14 cellular contexts compared by ENCODE assay signal in the genomic region with DNA sequence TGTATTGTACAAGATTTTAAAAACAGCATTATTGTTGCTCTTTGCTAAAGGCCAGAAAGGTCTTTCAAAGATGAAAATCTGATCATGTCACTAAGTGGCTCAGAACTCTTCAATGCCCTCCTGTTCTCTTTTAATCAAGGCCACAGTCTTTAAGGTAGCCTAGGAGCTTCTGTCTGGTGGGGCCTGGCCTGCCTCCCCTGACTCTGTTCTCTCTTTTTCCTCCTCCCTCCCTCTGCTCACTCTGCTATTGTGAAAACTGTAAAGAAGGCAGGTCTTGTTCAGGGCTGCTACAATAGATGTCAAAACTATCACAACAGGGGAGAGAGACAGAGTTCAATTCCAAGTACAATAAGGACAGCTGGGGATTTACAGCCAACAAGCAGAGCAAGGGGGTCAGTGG.
A peak's percentile ranks its signal among the peaks of the same experiment; 100 is the strongest.
DNase-seq lines count a peak whose midpoint lies in the region; ATAC-seq and TF ChIP-seq lines count a peak whose summit lies in the region.
"Had no signal": no experiment of that assay in that cellular context is flagged by ENCODE, and none has a peak within 500 bp of the region (broad histone marks: within the 10 kb centered on the region; RNA-seq: fewer than 3 reads in every experiment).

No MANE protein-coding gene starts in this region.

- ATAC-seq in WTC11 (peak; percentile 47; the same call in 1 of the 2 replicates), lower lobe of right lung (no peak), HG02623 (IDR thresholded peaks at IDR 0.05; ENCODE audit: unreplicated experiment) (no peak)
- peak; percentile 18 for ATAC-seq in stimulated activated memory B cell treated with anti-CD40 and anti-IgM and Interleukin-4, amounts not matched to agents 10 μg/mL and 1 μg/mL and 100 μg/mL, for 72 hours
- ATAC-seq: CD8-positive, alpha-beta T cell had no signal

- DNase-seq in mammary epithelial cell (no peak), MCF 10A (ENCODE audit: unreplicated experiment) (no peak), WTC11 (ENCODE audit: low spot score) (no peak), endodermal cell (no peak), lower lobe of right lung (no peak)
- no peak for DNase-seq in effector CD4-positive, alpha-beta T cell
- DNase-seq: Caco-2; CD8-positive, alpha-beta T cell; GF-D8; HCEC 1CT; HFFc6 had no signal

- H3K9me3 ChIP-seq in mammary epithelial cell (replicated peaks; ENCODE audit: insufficient read depth, low read length) (no peaks in the 10 kb centered on the region), endodermal cell (ENCODE audit: control insufficient read depth, low read length) (no peaks in the 10 kb centered on the region), lower lobe of right lung (no peaks in the 10 kb centered on the region)
- H3K9me3 ChIP-seq: Caco-2 had no signal

- H3K36me3 ChIP-seq in mammary epithelial cell (ENCODE audit: insufficient read depth, low read length) (no peaks in the 10 kb centered on the region), endodermal cell (ENCODE audit: control insufficient read depth, insufficient read depth, low read length) (no peaks in the 10 kb centered on the region), lower lobe of right lung (no peaks in the 10 kb centered on the region)

- no peak for TF ChIP-seq CTCF in mammary epithelial cell (conservative IDR thresholded peaks at IDR 0.05 in 1 of 2, IDR thresholded peaks at IDR 0.05 in 1 of 2; ENCODE audit: extremely low read depth in 1 of 2, insufficient read depth in 1 of 2, low read depth in 1 of 2, low read length in 2 of 2)
- no peak for TF ChIP-seq CTCF in MCF 10A (IDR thresholded peaks at IDR 0.05; ENCODE audit: unreplicated experiment)
- TF ChIP-seq CTCF in WTC11 (IDR thresholded peaks at IDR 0.05): no peak
- TF ChIP-seq CTCF in endodermal cell (conservative IDR thresholded peaks at IDR 0.05): no peak
- TF ChIP-seq CTCF in lower lobe of right lung (IDR thresholded peaks at IDR 0.05): no peak

- H3K9me3 Mint-ChIP-seq in MCF 10A (ENCODE audit: unreplicated experiment) (peaks cover 6% of the 10 kb centered on the region), WTC11 (no peaks in the 10 kb centered on the region), endodermal cell (no peaks in the 10 kb centered on the region)
- H3K9me3 Mint-ChIP-seq in stimulated activated memory B cell treated with anti-CD40 and anti-IgM and Interleukin-4, amounts not matched to agents 10 μg/mL and 1 μg/mL and 100 μg/mL, for 72 hours: peaks cover 4% of the 10 kb centered on the region
- H3K9me3 Mint-ChIP-seq: CD8-positive, alpha-beta T cell; HFFc6 had no signal

- no peak overlapping the region for H3K4me2 ChIP-seq in mammary epithelial cell (ENCODE audit: insufficient read depth, low read depth, low read length)

- intact Hi-C loops in mammary epithelial cell (cut with micrococcal nuclease) (loop anchor here (5.0 kb wide), 1 partner anchor 135 kb away; no protein-coding TSS in a partner anchor), MCF 10A (cut with micrococcal nuclease) (no loop called here), lower lobe of right lung (cut with DNase I) (no loop called here)

- POLR2A ChIA-PET in MCF 10A (lab: Yijun Ruan, JAX): interaction anchor here (1.6 kb wide), 1 partner anchor 13 kb away, joined by 4 read pairs; no protein-coding TSS in a partner anchor
- POLR2A ChIA-PET in WTC11 (lab: Charles Lee): no interaction called here

- H3K4me3 ChIP-seq in mammary epithelial cell (replicated peaks in 1 of 3; ENCODE audit: insufficient read depth in 1 of 3, low read depth in 2 of 3, low read length in 3 of 3) (no peak overlapping the region), endodermal cell (ENCODE audit: low read length) (no peak overlapping the region), lower lobe of right lung (no peak overlapping the region)

- no peaks in the 10 kb centered on the region for H3K79me2 ChIP-seq in mammary epithelial cell (ENCODE audit: insufficient read depth, low read length)

- H3K27ac Mint-ChIP-seq in MCF 10A (ENCODE audit: low read depth, unreplicated experiment) (no peak overlapping the region), WTC11 (no peak overlapping the region), endodermal cell (no peak overlapping the region)
- H3K27ac Mint-ChIP-seq in stimulated activated memory B cell treated with anti-CD40 and anti-IgM and Interleukin-4, amounts not matched to agents 10 μg/mL and 1 μg/mL and 100 μg/mL, for 72 hours: no peak overlapping the region
- H3K27ac Mint-ChIP-seq: CD8-positive, alpha-beta T cell; HFFc6 had no signal

- dilution Hi-C loops in mammary epithelial cell (cut with HindIII; ENCODE audit: low sequenced_read_pairs): no loop called here

- H3K4me3 Mint-ChIP-seq in MCF 10A (ENCODE audit: unreplicated experiment) (no peak overlapping the region), WTC11 (no peak overlapping the region), endodermal cell (no peak overlapping the region)
- H3K4me3 Mint-ChIP-seq in stimulated activated memory B cell treated with anti-CD40 and anti-IgM and Interleukin-4, amounts not matched to agents 10 μg/mL and 1 μg/mL and 100 μg/mL, for 72 hours: no peak overlapping the region
- H3K4me3 Mint-ChIP-seq: CD14-positive monocyte; CD8-positive, alpha-beta T cell; HFFc6 had no signal

- BruUV-seq in mammary epithelial cell (replicated peaks; lab: Mats Ljungman, UMichigan) (no TSS peak), MCF 10A (replicated peaks; lab: Mats Ljungman, UMichigan) (no TSS peak)

- CTCF ChIA-PET in mammary epithelial cell (lab: Charles Lee; ENCODE audit: low non-redundant PET) (no interaction called here), MCF 10A (lab: Yijun Ruan, JAX) (no interaction called here), WTC11 (lab: Charles Lee) (interaction anchor here (1.3 kb wide), 1 partner anchor 102 kb away, joined by 4 read pairs; a partner anchor contains a TSS)

- no peaks in the 10 kb centered on the region for H4K20me1 ChIP-seq in mammary epithelial cell (ENCODE audit: insufficient read depth, low read length)

- H3K27ac ChIP-seq in mammary epithelial cell (ENCODE audit: insufficient read depth, low read depth, low read length): no peak overlapping the region
- peak overlapping the region; percentile 67 for H3K27ac ChIP-seq in endodermal cell (ENCODE audit: low read depth, low read length)
- H3K27ac ChIP-seq in lower lobe of right lung: no peak overlapping the region

- in situ Hi-C loops in mammary epithelial cell (cut with MboI; ENCODE audit: low sequenced_read_pairs in 2 of 2): no loop called here

- H3K4me1 Mint-ChIP-seq in MCF 10A (ENCODE audit: insufficient read depth, unreplicated experiment) (no peaks in the 10 kb centered on the region), WTC11 (peaks cover 19% of the 10 kb centered on the region), endodermal cell (peaks cover 19% of the 10 kb centered on the region)
- H3K4me1 Mint-ChIP-seq in stimulated activated memory B cell treated with anti-CD40 and anti-IgM and Interleukin-4, amounts not matched to agents 10 μg/mL and 1 μg/mL and 100 μg/mL, for 72 hours: no peaks in the 10 kb centered on the region
- H3K4me1 Mint-ChIP-seq: CD14-positive monocyte had no signal

- no peaks in the 10 kb centered on the region for H3K27me3 ChIP-seq in mammary epithelial cell (ENCODE audit: insufficient read depth, low read length)
- H3K27me3 ChIP-seq in endodermal cell (ENCODE audit: control insufficient read depth, insufficient read depth, low read length, poor library complexity, severe bottlenecking): no peaks in the 10 kb centered on the region
- H3K27me3 ChIP-seq in lower lobe of right lung (ENCODE audit: low read depth): no peaks in the 10 kb centered on the region

- peak overlapping the region; percentile 8 for H2AFZ ChIP-seq in mammary epithelial cell (ENCODE audit: low read depth, low read length)

- H3K36me3 Mint-ChIP-seq in MCF 10A (ENCODE audit: insufficient read depth, unreplicated experiment): no peaks in the 10 kb centered on the region
- H3K36me3 Mint-ChIP-seq in WTC11: no peaks in the 10 kb centered on the region
- no peaks in the 10 kb centered on the region for H3K36me3 Mint-ChIP-seq in endodermal cell (ENCODE audit: low read depth)
- no peaks in the 10 kb centered on the region for H3K36me3 Mint-ChIP-seq in stimulated activated memory B cell treated with anti-CD40 and anti-IgM and Interleukin-4, amounts not matched to agents 10 μg/mL and 1 μg/mL and 100 μg/mL, for 72 hours
- H3K36me3 Mint-ChIP-seq: CD14-positive monocyte; CD8-positive, alpha-beta T cell had no signal

- H3K9ac ChIP-seq in mammary epithelial cell (ENCODE audit: insufficient read depth, low read length) (no peak overlapping the region), endodermal cell (ENCODE audit: extremely low read depth, low read length, poor library complexity, severe bottlenecking) (no peak overlapping the region)

- no peaks in the 10 kb centered on the region for H3K27me3 Mint-ChIP-seq in MCF 10A (ENCODE audit: insufficient read depth, unreplicated experiment)
- no peaks in the 10 kb centered on the region for H3K27me3 Mint-ChIP-seq in WTC11 (ENCODE audit: low read depth)
- no peaks in the 10 kb centered on the region for H3K27me3 Mint-ChIP-seq in endodermal cell (ENCODE audit: insufficient read depth)
- H3K27me3 Mint-ChIP-seq in stimulated activated memory B cell treated with anti-CD40 and anti-IgM and Interleukin-4, amounts not matched to agents 10 μg/mL and 1 μg/mL and 100 μg/mL, for 72 hours: peaks cover 7% of the 10 kb centered on the region

- H3K4me1 ChIP-seq in mammary epithelial cell (ENCODE audit: insufficient read depth, low read length) (peaks cover 4% of the 10 kb centered on the region), endodermal cell (ENCODE audit: control insufficient read depth, insufficient read depth, low read length) (no peaks in the 10 kb centered on the region), lower lobe of right lung (no peaks in the 10 kb centered on the region)
- H3K4me1 ChIP-seq: Caco-2 had no signal

TF ChIP-seq in WTC11, 78 proteins besides CTCF, POLR2A, EP300 and RAD21 (continues in another document):
- no peak for TF ChIP-seq NFATC4 (CRISPR knock-in tag; IDR thresholded peaks at IDR 0.05)
- no peak for TF ChIP-seq ELF4 (CRISPR knock-in tag; IDR thresholded peaks at IDR 0.05; ENCODE audit: low read depth)
- TF ChIP-seq OVOL2 (CRISPR knock-in tag; IDR thresholded peaks at IDR 0.05; ENCODE audit: borderline replicate concordance): no peak

Comparison
In these comparisons a context has a peak if more than half of its experiments do, and no peak if none do; other contexts are left out.
1. ATAC-seq: peak in WTC11 (single experiment) and stimulated activated memory B cell treated with anti-CD40 and anti-IgM and Interleukin-4, amounts not matched to agents 10 μg/mL and 1 μg/mL and 100 μg/mL, for 72 hours (single experiment); none in lower lobe of right lung (0 of 2) and HG02623 (single experiment).